ENCODE assay signal across 22 cellular contexts in the genomic region with DNA sequence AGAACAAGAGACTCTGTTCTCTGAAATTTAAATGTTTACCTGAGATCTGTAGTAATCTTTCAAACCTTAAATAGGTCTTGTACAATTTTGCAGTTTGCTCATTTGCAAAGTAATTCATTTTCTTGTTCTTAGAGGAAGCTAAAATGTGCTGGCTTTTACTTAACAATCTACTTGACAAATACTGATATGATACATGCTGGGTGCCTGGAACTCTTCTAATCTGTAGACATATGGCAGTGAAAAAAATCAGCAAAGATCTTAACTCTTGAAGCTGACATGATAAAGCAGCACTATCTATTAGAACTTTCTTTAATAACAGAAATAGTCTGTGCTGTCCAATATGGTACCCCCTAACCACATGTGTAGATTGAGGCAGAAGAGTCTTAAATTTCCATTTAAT.
A peak's percentile ranks its signal among the peaks of the same experiment; 100 is the strongest.
DNase-seq lines count a peak whose midpoint lies in the region; ATAC-seq and TF ChIP-seq lines count a peak whose summit lies in the region.
"Had no signal": no experiment of that assay in that cellular context is flagged by ENCODE, and none has a peak within 500 bp of the region (broad histone marks: within the 10 kb centered on the region; RNA-seq: fewer than 3 reads in every experiment).

No MANE protein-coding gene starts in this region.

- no peak for TF ChIP-seq POLR2A in testis (IDR thresholded peaks at IDR 0.05)

- no peaks in the 10 kb centered on the region for H3K4me1 ChIP-seq in testis
- H3K4me1 ChIP-seq: A549; BE2C; BLaER1 treated with 17β-estradiol and CSF1 and Interleukin-3, amounts not matched to agents 10 nM and 100 nM had no signal

- TF ChIP-seq CTCF in testis (IDR thresholded peaks at IDR 0.05): no peak

- H3K27me3 ChIP-seq in testis: no peaks in the 10 kb centered on the region
- H3K27me3 ChIP-seq: BE2C; BLaER1 treated with 17β-estradiol and CSF1 and Interleukin-3, amounts not matched to agents 10 nM and 100 nM had no signal

- no peak for ATAC-seq in GM19023 (IDR thresholded peaks at IDR 0.05; ENCODE audit: unreplicated experiment)
- ATAC-seq: A549 had no signal

- H3K9me3 ChIP-seq in testis: no peaks in the 10 kb centered on the region
- H3K9me3 ChIP-seq: A549; BE2C; BLaER1 treated with 17β-estradiol and CSF1 and Interleukin-3, amounts not matched to agents 10 nM and 100 nM had no signal

- intact Hi-C loops in testis (cut with DNase I; ENCODE audit: low total_unique reads): no loop called here

- H3K36me3 ChIP-seq in testis (ENCODE audit: low read depth, missing control alignments): no peaks in the 10 kb centered on the region
- H3K36me3 ChIP-seq: BE2C; BLaER1 treated with 17β-estradiol and CSF1 and Interleukin-3, amounts not matched to agents 10 nM and 100 nM had no signal

- no peak overlapping the region for H3K27ac ChIP-seq in testis
- H3K27ac ChIP-seq: A549; BLaER1 treated with 17β-estradiol and CSF1 and Interleukin-3, amounts not matched to agents 10 nM and 100 nM; GM23248 had no signal

- DNase-seq in NCI-H82 (lab: John Stamatoyannopoulos, UW) (peak; percentile 4), NCI-H82 treated with DMSO at 0.1 percent for 48 hours (lab: John Stamatoyannopoulos, UW; ENCODE audit: unreplicated experiment) (no peak), NCI-H2171 treated with DMSO at 0.1 percent for 48 hours (lab: John Stamatoyannopoulos, UW) (peak; percentile 76), cerebellar cortex (ENCODE audit: low spot score) (peak; percentile 83), NCI-H1694 treated with DMSO at 0.1 percent for 48 hours (lab: John Stamatoyannopoulos, UW) (no peak), testis (no peak)
- DNase-seq: 8988T; ACHN; AML-193; BE2C; Calu3; CD4-positive, alpha-beta T cell; CD8-positive, alpha-beta memory T cell; COR-L47; DMS53; DMS79 treated with DMSO at 0.1 percent for 48 hours; GM23248; H7; HCEC 1CT had no signal

- no peak overlapping the region for H3K4me3 ChIP-seq in testis
- H3K4me3 ChIP-seq: A549; BLaER1 treated with 17β-estradiol and CSF1 and Interleukin-3, amounts not matched to agents 10 nM and 100 nM; GM23248 had no signal

Comparison
In these comparisons a context has a peak if more than half of its experiments do, and no peak if none do; other contexts are left out.
1. DNase-seq: peak in NCI-H82 (single experiment), NCI-H2171 treated with DMSO at 0.1 percent for 48 hours (single experiment) and cerebellar cortex (single experiment); none in NCI-H82 treated with DMSO at 0.1 percent for 48 hours (single experiment), NCI-H1694 treated with DMSO at 0.1 percent for 48 hours (single experiment) and testis (single experiment).